ENCODE assay signal across 12 cellular contexts in genomic region chr18:48735070-48735676, GRCh38.
DNase-seq lines count a peak whose midpoint lies in the region; ATAC-seq and TF ChIP-seq lines count a peak whose summit lies in the region.
"Had no signal": no experiment of that assay in that cellular context is flagged by ENCODE, and none has a peak within 500 bp of the region (broad histone marks: within the 10 kb centered on the region; RNA-seq: fewer than 3 reads in every experiment).

No MANE protein-coding gene starts in this region.

- H3K4me3 Mint-ChIP-seq in WTC11 = no peak overlapping the region
- H3K4me3 Mint-ChIP-seq: type B pancreatic cell had no signal

- no peak for DNase-seq in left ventricle myocardium superior
- no peak for DNase-seq in cardiac septum (ENCODE audit: low spot score)
- DNase-seq in WTC11 (ENCODE audit: low spot score) = no peak
- DNase-seq in iris pigment epithelial cell (ENCODE audit: low read depth) = peak; percentile 52
- peak; percentile 39 to 61 for DNase-seq in aorta
- no peak for DNase-seq in DMS 273 (lab: John Stamatoyannopoulos, UW; ENCODE audit: unreplicated experiment)
- no peak for DNase-seq in NCI-H345 treated with DMSO at 0.1 percent for 48 hours (lab: John Stamatoyannopoulos, UW; ENCODE audit: unreplicated experiment)
- no peak for DNase-seq in NCI-H2029 treated with DMSO at 0.1 percent for 48 hours (lab: John Stamatoyannopoulos, UW)
- DNase-seq: colonic mucosa; DMS153; NK-92 treated with Interleukin-12 subunit alpha and Interleukin-12 subunit beta, amount 100 ng/mL, for 24 hours had no signal

- no peaks in the 10 kb centered on the region for H3K27me3 ChIP-seq in aorta (ENCODE audit: control insufficient read depth in 1 of 2, insufficient read depth in 2 of 2, low read length in 1 of 2)
- H3K27me3 ChIP-seq: colonic mucosa had no signal

- no peaks in the 10 kb centered on the region for H3K36me3 Mint-ChIP-seq in WTC11
- H3K36me3 Mint-ChIP-seq: type B pancreatic cell had no signal

- H3K27ac Mint-ChIP-seq in WTC11 = peak overlapping the region; percentile 54
- H3K27ac Mint-ChIP-seq: type B pancreatic cell had no signal

- POLR2A ChIA-PET in WTC11 (lab: Charles Lee) = no interaction called here

- peak; percentile 27 for ATAC-seq in left ventricle myocardium superior
- peak; percentile 87 for ATAC-seq in WTC11
- no peak for ATAC-seq in aorta (ENCODE audit: low FRiP score)

- 83 to 84% methylated on average over 8 of the region's 8 CpGs for WGBS in aorta, 2 donors

- intact Hi-C loops in left ventricle myocardium superior (cut with micrococcal nuclease) (no loop called here), cardiac septum (cut with DNase I) (no loop called here), aorta (cut with DNase I) (no loop called here)

- H3K27ac ChIP-seq in aorta (ENCODE audit: low read depth in 1 of 2, low read length in 2 of 2) = no peak overlapping the region
- H3K27ac ChIP-seq: colonic mucosa had no signal

- H3K27me3 Mint-ChIP-seq in WTC11 (ENCODE audit: low read depth) = no peaks in the 10 kb centered on the region
- H3K27me3 Mint-ChIP-seq: type B pancreatic cell had no signal

- peaks cover 18% of the 10 kb centered on the region for H3K4me1 Mint-ChIP-seq in WTC11

- no peaks in the 10 kb centered on the region for H3K9me3 Mint-ChIP-seq in WTC11
- H3K9me3 Mint-ChIP-seq: type B pancreatic cell had no signal

- CTCF ChIA-PET in WTC11 (lab: Charles Lee) = no interaction called here

- H3K36me3 ChIP-seq in aorta (ENCODE audit: control insufficient read depth in 1 of 2, insufficient read depth in 2 of 2, low read length in 1 of 2) = no peaks in the 10 kb centered on the region
- H3K36me3 ChIP-seq: colonic mucosa had no signal

- H3K4me3 ChIP-seq in aorta (ENCODE audit: low read length in 2 of 2) = no peak overlapping the region
- H3K4me3 ChIP-seq: colonic mucosa had no signal

- TF ChIP-seq CTCF in WTC11 (IDR thresholded peaks at IDR 0.05) = no peak

- no peaks in the 10 kb centered on the region for H3K4me1 ChIP-seq in aorta (ENCODE audit: control insufficient read depth in 1 of 2, insufficient read depth in 2 of 2, low read length in 2 of 2)
- H3K4me1 ChIP-seq: colonic mucosa had no signal

- H3K9me3 ChIP-seq in aorta (ENCODE audit: control insufficient read depth, low read length) = no peaks in the 10 kb centered on the region
- H3K9me3 ChIP-seq: colonic mucosa had no signal

TF ChIP-seq in WTC11, 78 proteins besides CTCF, POLR2A, EP300 and RAD21:
- no peak for TF ChIP-seq CBFB (CRISPR knock-in tag; IDR thresholded peaks at IDR 0.05; ENCODE audit: low read depth)
- TF ChIP-seq GTF2I (CRISPR knock-in tag; conservative IDR thresholded peaks at IDR 0.05) = peak; percentile 43; the same call in 1 of the 2 replicates

Comparison
In these comparisons a context has a peak if more than half of its experiments do, and no peak if none do; other contexts are left out.
1. DNase-seq: peak in iris pigment epithelial cell (single experiment) and aorta (2 of 2); none in left ventricle myocardium superior (single experiment), cardiac septum (single experiment), WTC11 (single experiment), DMS 273 (single experiment), NCI-H345 treated with DMSO at 0.1 percent for 48 hours (single experiment) and NCI-H2029 treated with DMSO at 0.1 percent for 48 hours (single experiment).